ENCODE assay signal across 17 cellular contexts in the genomic region with DNA sequence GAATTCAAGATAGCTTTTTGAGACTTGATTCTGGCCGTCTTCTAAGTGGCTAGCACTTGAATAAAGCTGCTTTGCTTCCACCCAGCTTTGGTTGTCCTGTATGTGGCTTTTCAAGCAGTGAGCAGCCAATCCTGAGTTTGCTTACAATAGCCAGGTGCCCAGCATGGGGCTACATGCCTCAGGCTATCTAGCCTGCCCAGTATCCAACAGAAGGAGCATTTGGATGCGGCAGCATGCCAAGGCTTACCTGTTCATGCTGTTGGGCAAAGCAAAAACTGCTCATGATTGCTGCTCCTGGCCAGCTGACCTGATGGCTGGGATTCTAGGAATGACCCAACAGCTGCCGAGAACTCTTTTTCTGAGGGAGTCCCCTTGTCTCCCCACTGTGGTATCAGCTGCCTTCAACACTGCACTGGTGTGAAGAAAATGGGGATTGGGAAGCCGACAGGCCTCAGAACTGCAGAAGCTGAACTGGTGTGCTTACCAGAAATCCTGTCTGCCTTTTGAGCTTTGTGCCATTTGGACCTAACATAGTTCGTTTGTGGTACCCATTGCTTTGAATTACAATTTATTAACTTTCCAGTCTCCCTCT.
"Had no signal": no experiment of that assay in that cellular context is flagged by ENCODE, and none has a peak within 500 bp of the region (broad histone marks: within the 10 kb centered on the region; RNA-seq: fewer than 3 reads in every experiment).

No MANE protein-coding gene starts in this region.

- H3K9me3 ChIP-seq: adrenal gland, colonic mucosa, esophagus muscularis mucosa, lower lobe of right lung, ovary, sigmoid colon had no signal

- H3K27me3 ChIP-seq: adrenal gland, colonic mucosa, esophagus muscularis mucosa, ovary, sigmoid colon had no signal

- H3K4me1 ChIP-seq: adrenal gland, colonic mucosa, lower lobe of right lung had no signal

- H3K4me3 ChIP-seq: adrenal gland, colonic mucosa, esophagus muscularis mucosa, lower lobe of right lung, ovary, sigmoid colon had no signal

- DNase-seq: activated CD4-positive, alpha-beta T cell treated with anti-CD3 and anti-CD28 coated beads for 4 hours; activated CD8-positive, alpha-beta memory T cell treated with anti-CD3 and anti-CD28 coated beads, Interleukin-2, amount 50 U/mL, for 4 hours; activated CD8-positive, alpha-beta T cell treated with anti-CD3 and anti-CD28 coated beads, Interleukin-2, amount 10 ng/mL, durations not matched to agents 7 days and 5 days; activated effector memory CD4-positive, alpha-beta T cell treated with anti-CD3 and anti-CD28 coated beads, Interleukin-2, amount 50 U/mL, for 16 hours; activated T-cell treated with anti-CD3 and anti-CD28 coated beads, Interleukin-2, amount 50 U/mL, for 48 hours; adrenal gland; caudate nucleus; colonic mucosa; hippocampal formation; immature natural killer cell; lower lobe of right lung; midbrain; ovary; sigmoid colon; stimulated activated CD4-positive, alpha-beta T cell treated with anti-CD3 and anti-CD28 coated beads, Interleukin-1b, Interleukin-23, amount 100 ng/mL, for 48 hours; T-helper 2 cell had no signal

- H3K27ac ChIP-seq: adrenal gland, colonic mucosa, esophagus muscularis mucosa, lower lobe of right lung, ovary, sigmoid colon had no signal

- H3K36me3 ChIP-seq: adrenal gland, colonic mucosa, esophagus muscularis mucosa, lower lobe of right lung, ovary, sigmoid colon had no signal

- ATAC-seq: activated CD8-positive, alpha-beta T cell treated with anti-CD3 and anti-CD28 coated beads, Interleukin-2, amount 10 ng/mL, durations not matched to agents 7 days and 5 days; lower lobe of right lung had no signal
